In the genomic region with DNA sequence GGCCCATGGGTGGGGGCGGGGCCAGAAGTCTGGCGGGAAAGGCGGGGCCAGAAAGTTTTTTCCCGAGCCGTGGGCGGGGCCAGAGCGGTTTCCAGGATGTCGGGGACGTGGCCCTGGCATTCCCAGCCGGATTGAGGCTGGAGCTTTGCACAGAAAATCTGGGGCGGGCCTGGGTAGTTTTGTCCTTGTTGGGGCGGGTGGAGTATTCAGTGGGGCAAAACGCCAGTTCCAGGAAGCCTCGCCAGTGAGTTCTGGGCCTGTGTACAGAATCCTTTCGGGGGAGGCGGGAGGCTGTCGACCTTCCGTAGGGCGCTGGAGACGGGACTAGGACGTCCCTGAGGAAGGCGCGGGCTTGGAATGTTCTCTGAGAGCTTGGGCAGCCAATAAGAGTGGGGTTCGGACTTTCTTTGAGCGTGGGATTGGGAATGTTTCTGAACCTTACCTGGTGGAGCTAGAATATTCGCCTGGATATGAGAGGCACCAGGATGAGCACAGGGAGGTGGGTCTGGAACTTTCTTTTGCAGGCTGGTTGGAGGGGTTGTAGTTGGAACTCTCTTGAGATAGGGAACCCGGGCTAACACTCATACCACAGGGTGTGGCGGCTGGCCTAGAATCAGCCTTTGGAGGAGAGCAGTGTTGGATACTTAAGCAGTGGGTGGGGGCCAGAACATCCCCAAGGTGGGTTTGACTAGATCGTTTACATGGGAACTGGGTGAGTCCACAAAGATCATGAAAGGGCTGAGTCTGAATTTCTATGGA, we compare ENCODE assay signal across 1 cellular context.
A peak's percentile ranks its signal among the peaks of the same experiment; 100 is the strongest.
TF ChIP-seq lines count a peak whose summit lies in the region.

No MANE protein-coding gene starts in this region.

TF ChIP-seq in HepG2, 621 proteins besides CTCF, POLR2A, EP300 and RAD21 (continued from another document and continues in another):
- TF ChIP-seq NFYB (CRISPR knock-in tag; IDR thresholded peaks at IDR 0.05) (0 out of 2 replicates have a peak, but pooled peaks have one; percentile 22), ZNF383 (CRISPR knock-in tag; IDR thresholded peaks at IDR 0.05; ENCODE audit: borderline replicate concordance) (0 out of 2 replicates have a peak, but pooled peaks have one; percentile 78), MED1 (CRISPR knock-in tag; IDR thresholded peaks at IDR 0.05) (peak; percentile 35; the same call in 1 of the 2 replicates), HDAC6 (IDR thresholded peaks at IDR 0.05; ENCODE audit: low read depth, low read length) (no peak), TAF1 (CRISPR knock-in tag; IDR thresholded peaks at IDR 0.05) (peak; percentile 56), PHF8 (CRISPR knock-in tag; IDR thresholded peaks at IDR 0.05) (peak; percentile 41; the same call in 1 of the 2 replicates), ZNF782 (CRISPR knock-in tag; IDR thresholded peaks at IDR 0.05; ENCODE audit: borderline replicate concordance) (0 out of 2 replicates have a peak, but pooled peaks have one; percentile 18), FOXK2 (IDR thresholded peaks at IDR 0.05) (no peak), ZNF749 (CRISPR knock-in tag; IDR thresholded peaks at IDR 0.05; ENCODE audit: borderline replicate concordance) (no peak), ZNF772 (CRISPR knock-in tag; IDR thresholded peaks at IDR 0.05) (peak; percentile 57; the same call in 1 of the 2 replicates), SNAI1 (CRISPR knock-in tag; IDR thresholded peaks at IDR 0.05; ENCODE audit: borderline replicate concordance) (0 out of 2 replicates have a peak, but pooled peaks have one; percentile 56), GTF3A (CRISPR knock-in tag; conservative IDR thresholded peaks at IDR 0.05) (0 out of 2 replicates have a peak, but pooled peaks have one; percentile 53), ZNF556 (CRISPR knock-in tag; IDR thresholded peaks at IDR 0.05; ENCODE audit: borderline replicate concordance) (0 out of 2 replicates have a peak, but pooled peaks have one; percentile 36), SP4 (CRISPR knock-in tag; IDR thresholded peaks at IDR 0.05) (peak; percentile 52), MXD4 (CRISPR knock-in tag; IDR thresholded peaks at IDR 0.05) (0 out of 2 replicates have a peak, but pooled peaks have one; percentile 41), ZNF501 (CRISPR knock-in tag; IDR thresholded peaks at IDR 0.05) (peak; percentile 69), ZNF367 (CRISPR knock-in tag; IDR thresholded peaks at IDR 0.05; ENCODE audit: borderline replicate concordance) (no peak), TEAD3 (CRISPR knock-in tag; optimal IDR thresholded peaks at IDR 0.05; ENCODE audit: borderline replicate concordance) (peak; percentile 47), SNRNP70 (IDR thresholded peaks at IDR 0.05; ENCODE audit: low read depth, low read length) (no peak), ZNF160 (CRISPR knock-in tag; IDR thresholded peaks at IDR 0.05) (0 out of 2 replicates have a peak, but pooled peaks have one; percentile 24), ZNF10 (CRISPR knock-in tag; IDR thresholded peaks at IDR 0.05; ENCODE audit: borderline replicate concordance, low read depth) (0 out of 2 replicates have a peak, but pooled peaks have one; percentile 28), RARG (CRISPR knock-in tag; IDR thresholded peaks at IDR 0.05; ENCODE audit: low read depth) (no peak), ZSCAN29 (CRISPR knock-in tag; conservative IDR thresholded peaks at IDR 0.05) (0 out of 2 replicates have a peak, but pooled peaks have one; percentile 26), POLR2AphosphoS2 (IDR thresholded peaks at IDR 0.05; ENCODE audit: low read depth, low read length) (no peak), ASH2L (IDR thresholded peaks at IDR 0.05; ENCODE audit: insufficient read length, low read depth, low read length) (peak; percentile 39), MEIS1 (CRISPR knock-in tag; IDR thresholded peaks at IDR 0.05; ENCODE audit: borderline replicate concordance) (0 out of 2 replicates have a peak, but pooled peaks have one; percentile 41), CENPX (CRISPR knock-in tag; IDR thresholded peaks at IDR 0.05) (no peak), RBM39 (IDR thresholded peaks at IDR 0.05; ENCODE audit: low read depth, low read length, poor library complexity, severe bottlenecking) (peak; percentile 47), SIX1 (CRISPR knock-in tag; IDR thresholded peaks at IDR 0.05; ENCODE audit: borderline replicate concordance) (no peak), ETV6 (CRISPR knock-in tag; conservative IDR thresholded peaks at IDR 0.05) (no peak), ZNF510 (CRISPR knock-in tag; IDR thresholded peaks at IDR 0.05; ENCODE audit: low read depth) (0 out of 2 replicates have a peak, but pooled peaks have one; percentile 54), NCOA1 (CRISPR knock-in tag; IDR thresholded peaks at IDR 0.05) (0 out of 2 replicates have a peak, but pooled peaks have one; percentile 19), POLR2G (IDR thresholded peaks at IDR 0.05; ENCODE audit: low read depth, low read length) (peak; percentile 75), ZNF335 (CRISPR knock-in tag; IDR thresholded peaks at IDR 0.05) (no peak), ZKSCAN8 (CRISPR knock-in tag; IDR thresholded peaks at IDR 0.05; ENCODE audit: borderline replicate concordance) (no peak)
- TF ChIP-seq, protein P1, sequence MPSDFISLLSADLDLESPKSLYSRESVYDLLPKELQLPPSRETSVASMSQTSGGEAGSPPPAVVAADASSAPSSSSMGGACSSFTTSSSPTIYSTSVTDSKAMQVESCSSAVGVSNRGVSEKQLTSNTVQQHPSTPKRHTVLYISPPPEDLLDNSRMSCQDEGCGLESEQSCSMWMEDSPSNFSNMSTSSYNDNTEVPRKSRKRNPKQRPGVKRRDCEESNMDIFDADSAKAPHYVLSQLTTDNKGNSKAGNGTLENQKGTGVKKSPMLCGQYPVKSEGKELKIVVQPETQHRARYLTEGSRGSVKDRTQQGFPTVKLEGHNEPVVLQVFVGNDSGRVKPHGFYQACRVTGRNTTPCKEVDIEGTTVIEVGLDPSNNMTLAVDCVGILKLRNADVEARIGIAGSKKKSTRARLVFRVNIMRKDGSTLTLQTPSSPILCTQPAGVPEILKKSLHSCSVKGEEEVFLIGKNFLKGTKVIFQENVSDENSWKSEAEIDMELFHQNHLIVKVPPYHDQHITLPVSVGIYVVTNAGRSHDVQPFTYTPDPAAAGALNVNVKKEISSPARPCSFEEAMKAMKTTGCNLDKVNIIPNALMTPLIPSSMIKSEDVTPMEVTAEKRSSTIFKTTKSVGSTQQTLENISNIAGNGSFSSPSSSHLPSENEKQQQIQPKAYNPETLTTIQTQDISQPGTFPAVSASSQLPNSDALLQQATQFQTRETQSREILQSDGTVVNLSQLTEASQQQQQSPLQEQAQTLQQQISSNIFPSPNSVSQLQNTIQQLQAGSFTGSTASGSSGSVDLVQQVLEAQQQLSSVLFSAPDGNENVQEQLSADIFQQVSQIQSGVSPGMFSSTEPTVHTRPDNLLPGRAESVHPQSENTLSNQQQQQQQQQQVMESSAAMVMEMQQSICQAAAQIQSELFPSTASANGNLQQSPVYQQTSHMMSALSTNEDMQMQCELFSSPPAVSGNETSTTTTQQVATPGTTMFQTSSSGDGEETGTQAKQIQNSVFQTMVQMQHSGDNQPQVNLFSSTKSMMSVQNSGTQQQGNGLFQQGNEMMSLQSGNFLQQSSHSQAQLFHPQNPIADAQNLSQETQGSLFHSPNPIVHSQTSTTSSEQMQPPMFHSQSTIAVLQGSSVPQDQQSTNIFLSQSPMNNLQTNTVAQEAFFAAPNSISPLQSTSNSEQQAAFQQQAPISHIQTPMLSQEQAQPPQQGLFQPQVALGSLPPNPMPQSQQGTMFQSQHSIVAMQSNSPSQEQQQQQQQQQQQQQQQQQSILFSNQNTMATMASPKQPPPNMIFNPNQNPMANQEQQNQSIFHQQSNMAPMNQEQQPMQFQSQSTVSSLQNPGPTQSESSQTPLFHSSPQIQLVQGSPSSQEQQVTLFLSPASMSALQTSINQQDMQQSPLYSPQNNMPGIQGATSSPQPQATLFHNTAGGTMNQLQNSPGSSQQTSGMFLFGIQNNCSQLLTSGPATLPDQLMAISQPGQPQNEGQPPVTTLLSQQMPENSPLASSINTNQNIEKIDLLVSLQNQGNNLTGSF (CRISPR knock-in tag; IDR thresholded peaks at IDR 0.05) = 0 out of 2 replicates have a peak, but pooled peaks have one; percentile 30
- TF ChIP-seq, protein P2, sequence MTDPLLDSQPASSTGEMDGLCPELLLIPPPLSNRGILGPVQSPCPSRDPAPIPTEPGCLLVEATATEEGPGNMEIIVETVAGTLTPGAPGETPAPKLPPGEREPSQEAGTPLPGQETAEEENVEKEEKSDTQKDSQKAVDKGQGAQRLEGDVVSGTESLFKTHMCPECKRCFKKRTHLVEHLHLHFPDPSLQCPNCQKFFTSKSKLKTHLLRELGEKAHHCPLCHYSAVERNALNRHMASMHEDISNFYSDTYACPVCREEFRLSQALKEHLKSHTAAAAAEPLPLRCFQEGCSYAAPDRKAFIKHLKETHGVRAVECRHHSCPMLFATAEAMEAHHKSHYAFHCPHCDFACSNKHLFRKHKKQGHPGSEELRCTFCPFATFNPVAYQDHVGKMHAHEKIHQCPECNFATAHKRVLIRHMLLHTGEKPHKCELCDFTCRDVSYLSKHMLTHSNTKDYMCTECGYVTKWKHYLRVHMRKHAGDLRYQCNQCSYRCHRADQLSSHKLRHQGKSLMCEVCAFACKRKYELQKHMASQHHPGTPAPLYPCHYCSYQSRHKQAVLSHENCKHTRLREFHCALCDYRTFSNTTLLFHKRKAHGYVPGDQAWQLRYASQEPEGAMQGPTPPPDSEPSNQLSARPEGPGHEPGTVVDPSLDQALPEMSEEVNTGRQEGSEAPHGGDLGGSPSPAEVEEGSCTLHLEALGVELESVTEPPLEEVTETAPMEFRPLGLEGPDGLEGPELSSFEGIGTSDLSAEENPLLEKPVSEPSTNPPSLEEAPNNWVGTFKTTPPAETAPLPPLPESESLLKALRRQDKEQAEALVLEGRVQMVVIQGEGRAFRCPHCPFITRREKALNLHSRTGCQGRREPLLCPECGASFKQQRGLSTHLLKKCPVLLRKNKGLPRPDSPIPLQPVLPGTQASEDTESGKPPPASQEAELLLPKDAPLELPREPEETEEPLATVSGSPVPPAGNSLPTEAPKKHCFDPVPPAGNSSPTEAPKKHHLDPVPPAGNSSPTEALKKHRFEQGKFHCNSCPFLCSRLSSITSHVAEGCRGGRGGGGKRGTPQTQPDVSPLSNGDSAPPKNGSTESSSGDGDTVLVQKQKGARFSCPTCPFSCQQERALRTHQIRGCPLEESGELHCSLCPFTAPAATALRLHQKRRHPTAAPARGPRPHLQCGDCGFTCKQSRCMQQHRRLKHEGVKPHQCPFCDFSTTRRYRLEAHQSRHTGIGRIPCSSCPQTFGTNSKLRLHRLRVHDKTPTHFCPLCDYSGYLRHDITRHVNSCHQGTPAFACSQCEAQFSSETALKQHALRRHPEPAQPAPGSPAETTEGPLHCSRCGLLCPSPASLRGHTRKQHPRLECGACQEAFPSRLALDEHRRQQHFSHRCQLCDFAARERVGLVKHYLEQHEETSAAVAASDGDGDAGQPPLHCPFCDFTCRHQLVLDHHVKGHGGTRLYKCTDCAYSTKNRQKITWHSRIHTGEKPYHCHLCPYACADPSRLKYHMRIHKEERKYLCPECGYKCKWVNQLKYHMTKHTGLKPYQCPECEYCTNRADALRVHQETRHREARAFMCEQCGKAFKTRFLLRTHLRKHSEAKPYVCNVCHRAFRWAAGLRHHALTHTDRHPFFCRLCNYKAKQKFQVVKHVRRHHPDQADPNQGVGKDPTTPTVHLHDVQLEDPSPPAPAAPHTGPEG (CRISPR knock-in tag; IDR thresholded peaks at IDR 0.05) = 0 out of 2 replicates have a peak, but pooled peaks have one; percentile 48
- TF ChIP-seq, protein P3, sequence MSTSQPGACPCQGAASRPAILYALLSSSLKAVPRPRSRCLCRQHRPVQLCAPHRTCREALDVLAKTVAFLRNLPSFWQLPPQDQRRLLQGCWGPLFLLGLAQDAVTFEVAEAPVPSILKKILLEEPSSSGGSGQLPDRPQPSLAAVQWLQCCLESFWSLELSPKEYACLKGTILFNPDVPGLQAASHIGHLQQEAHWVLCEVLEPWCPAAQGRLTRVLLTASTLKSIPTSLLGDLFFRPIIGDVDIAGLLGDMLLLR (CRISPR knock-in tag; IDR thresholded peaks at IDR 0.05) = peak; percentile 29; the same call in 1 of the 2 replicates
- TF ChIP-seq, protein P4, sequence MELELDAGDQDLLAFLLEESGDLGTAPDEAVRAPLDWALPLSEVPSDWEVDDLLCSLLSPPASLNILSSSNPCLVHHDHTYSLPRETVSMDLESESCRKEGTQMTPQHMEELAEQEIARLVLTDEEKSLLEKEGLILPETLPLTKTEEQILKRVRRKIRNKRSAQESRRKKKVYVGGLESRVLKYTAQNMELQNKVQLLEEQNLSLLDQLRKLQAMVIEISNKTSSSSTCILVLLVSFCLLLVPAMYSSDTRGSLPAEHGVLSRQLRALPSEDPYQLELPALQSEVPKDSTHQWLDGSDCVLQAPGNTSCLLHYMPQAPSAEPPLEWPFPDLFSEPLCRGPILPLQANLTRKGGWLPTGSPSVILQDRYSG (CRISPR knock-in tag; IDR thresholded peaks at IDR 0.05) = 0 out of 2 replicates have a peak, but pooled peaks have one; percentile 40
- TF ChIP-seq, protein P5, sequence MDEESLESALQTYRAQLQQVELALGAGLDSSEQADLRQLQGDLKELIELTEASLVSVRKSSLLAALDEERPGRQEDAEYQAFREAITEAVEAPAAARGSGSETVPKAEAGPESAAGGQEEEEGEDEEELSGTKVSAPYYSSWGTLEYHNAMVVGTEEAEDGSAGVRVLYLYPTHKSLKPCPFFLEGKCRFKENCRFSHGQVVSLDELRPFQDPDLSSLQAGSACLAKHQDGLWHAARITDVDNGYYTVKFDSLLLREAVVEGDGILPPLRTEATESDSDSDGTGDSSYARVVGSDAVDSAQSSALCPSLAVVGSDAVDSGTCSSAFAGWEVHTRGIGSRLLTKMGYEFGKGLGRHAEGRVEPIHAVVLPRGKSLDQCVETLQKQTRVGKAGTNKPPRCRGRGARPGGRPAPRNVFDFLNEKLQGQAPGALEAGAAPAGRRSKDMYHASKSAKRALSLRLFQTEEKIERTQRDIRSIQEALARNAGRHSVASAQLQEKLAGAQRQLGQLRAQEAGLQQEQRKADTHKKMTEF (CRISPR knock-in tag; IDR thresholded peaks at IDR 0.05) = peak; percentile 46
- TF ChIP-seq, protein P6, sequence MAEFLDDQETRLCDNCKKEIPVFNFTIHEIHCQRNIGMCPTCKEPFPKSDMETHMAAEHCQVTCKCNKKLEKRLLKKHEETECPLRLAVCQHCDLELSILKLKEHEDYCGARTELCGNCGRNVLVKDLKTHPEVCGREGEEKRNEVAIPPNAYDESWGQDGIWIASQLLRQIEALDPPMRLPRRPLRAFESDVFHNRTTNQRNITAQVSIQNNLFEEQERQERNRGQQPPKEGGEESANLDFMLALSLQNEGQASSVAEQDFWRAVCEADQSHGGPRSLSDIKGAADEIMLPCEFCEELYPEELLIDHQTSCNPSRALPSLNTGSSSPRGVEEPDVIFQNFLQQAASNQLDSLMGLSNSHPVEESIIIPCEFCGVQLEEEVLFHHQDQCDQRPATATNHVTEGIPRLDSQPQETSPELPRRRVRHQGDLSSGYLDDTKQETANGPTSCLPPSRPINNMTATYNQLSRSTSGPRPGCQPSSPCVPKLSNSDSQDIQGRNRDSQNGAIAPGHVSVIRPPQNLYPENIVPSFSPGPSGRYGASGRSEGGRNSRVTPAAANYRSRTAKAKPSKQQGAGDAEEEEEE (CRISPR knock-in tag; IDR thresholded peaks at IDR 0.05; ENCODE audit: borderline replicate concordance) = 0 out of 2 replicates have a peak, but pooled peaks have one; percentile 38
- TF ChIP-seq, protein P7, sequence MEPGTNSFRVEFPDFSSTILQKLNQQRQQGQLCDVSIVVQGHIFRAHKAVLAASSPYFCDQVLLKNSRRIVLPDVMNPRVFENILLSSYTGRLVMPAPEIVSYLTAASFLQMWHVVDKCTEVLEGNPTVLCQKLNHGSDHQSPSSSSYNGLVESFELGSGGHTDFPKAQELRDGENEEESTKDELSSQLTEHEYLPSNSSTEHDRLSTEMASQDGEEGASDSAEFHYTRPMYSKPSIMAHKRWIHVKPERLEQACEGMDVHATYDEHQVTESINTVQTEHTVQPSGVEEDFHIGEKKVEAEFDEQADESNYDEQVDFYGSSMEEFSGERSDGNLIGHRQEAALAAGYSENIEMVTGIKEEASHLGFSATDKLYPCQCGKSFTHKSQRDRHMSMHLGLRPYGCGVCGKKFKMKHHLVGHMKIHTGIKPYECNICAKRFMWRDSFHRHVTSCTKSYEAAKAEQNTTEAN (CRISPR knock-in tag; conservative IDR thresholded peaks at IDR 0.05) = no peak
